ENCODE assay signal across 1 cellular context in genomic region chr5:43432486-43433365, GRCh38.
TF ChIP-seq lines count a peak whose summit lies in the region.

No MANE protein-coding gene starts in this region.

TF ChIP-seq in H1, 55 proteins besides CTCF, POLR2A, EP300 and RAD21:
- TF ChIP-seq TAF1 (IDR thresholded peaks at IDR 0.05; ENCODE audit: low read depth, low read length): no peak
- no peak for TF ChIP-seq CBX8 (IDR thresholded peaks at IDR 0.05; ENCODE audit: borderline replicate concordance, low read depth, low read length)
- TF ChIP-seq NRF1 (IDR thresholded peaks at IDR 0.05; ENCODE audit: low read depth, low read length): no peak
- TF ChIP-seq TCF12 (IDR thresholded peaks at IDR 0.05; ENCODE audit: low read depth, low read length): no peak
- no peak for TF ChIP-seq CBX5 (IDR thresholded peaks at IDR 0.05; ENCODE audit: low read depth, low read length)
- TF ChIP-seq SIN3A (conservative IDR thresholded peaks at IDR 0.05 in 1 of 2, IDR thresholded peaks at IDR 0.05 in 1 of 2; ENCODE audit: low read depth in 1 of 2, low read length in 2 of 2): no peak
- TF ChIP-seq CEBPB (IDR thresholded peaks at IDR 0.05; ENCODE audit: low read depth, low read length): peak; percentile 87
- TF ChIP-seq EZH2 (IDR thresholded peaks at IDR 0.05; ENCODE audit: low read depth, low read length, severe bottlenecking): no peak
- no peak for TF ChIP-seq SIX5 (IDR thresholded peaks at IDR 0.05; ENCODE audit: low read depth, low read length)
